1 cellular context compared by ENCODE assay signal in genomic region chr5:10481241-10481932, GRCh38.
TF ChIP-seq lines count a peak whose summit lies in the region.

No MANE protein-coding gene starts in this region.

TF ChIP-seq in A549, 52 proteins besides CTCF, POLR2A, EP300 and RAD21 (continued from another document):
- TF ChIP-seq HMGXB4 (CRISPR knock-in tag; IDR thresholded peaks at IDR 0.05; ENCODE audit: borderline replicate concordance) = no peak
- TF ChIP-seq BCL3 (IDR thresholded peaks at IDR 0.05) = no peak
- TF ChIP-seq KDM5A (IDR thresholded peaks at IDR 0.05) = no peak
- TF ChIP-seq POLR2AphosphoS2 (conservative IDR thresholded peaks at IDR 0.05; ENCODE audit: low read length) = no peak
- no peak for TF ChIP-seq ATOH8 (CRISPR knock-in tag; IDR thresholded peaks at IDR 0.05; ENCODE audit: low read depth)
- no peak for TF ChIP-seq CBX8 (IDR thresholded peaks at IDR 0.05)
- no peak for TF ChIP-seq NPAS2 (CRISPR knock-in tag; IDR thresholded peaks at IDR 0.05; ENCODE audit: borderline replicate concordance)
- TF ChIP-seq CBX2 (IDR thresholded peaks at IDR 0.05; ENCODE audit: borderline replicate concordance, low read depth) = no peak
- no peak for TF ChIP-seq ZNF302 (CRISPR knock-in tag; IDR thresholded peaks at IDR 0.05)
- no peak for TF ChIP-seq ZFP36 (IDR thresholded peaks at IDR 0.05; ENCODE audit: borderline replicate concordance, partially characterized antibody)
- TF ChIP-seq MAFK (IDR thresholded peaks at IDR 0.05; ENCODE audit: partially characterized antibody) = no peak
- no peak for TF ChIP-seq HOXB13 (CRISPR knock-in tag; IDR thresholded peaks at IDR 0.05; ENCODE audit: low read depth)
